Comparison of ENCODE assay signal across 9 cellular contexts in genomic region chr10:70584941-70585544, GRCh38. TPM values are rescaled to one million over a fixed set of nuclear protein-coding genes. Genes with fewer than 3 reads are reported as not detected.
DNase-seq lines count a peak whose midpoint lies in the region; ATAC-seq and TF ChIP-seq lines count a peak whose summit lies in the region.
"Had no signal": no experiment of that assay in that cellular context is flagged by ENCODE, and none has a peak within 500 bp of the region (broad histone marks: within the 10 kb centered on the region; RNA-seq: fewer than 3 reads in every experiment).

No MANE protein-coding gene starts in this region.

- no peaks in the 10 kb centered on the region for H3K9me3 ChIP-seq in left lung

- peaks cover 27 to 30% of the 10 kb centered on the region in 2 donors for H3K4me1 ChIP-seq in left lung

- H3K4me3 ChIP-seq in left lung = no peak overlapping the region

- H3K27me3 ChIP-seq in left lung = no peaks in the 10 kb centered on the region

- DNase-seq in CMK (ENCODE audit: low read depth) (peak; percentile 72), NCI-H128 (lab: John Stamatoyannopoulos, UW; ENCODE audit: unreplicated experiment) (peak; percentile 83), SW480 (ENCODE audit: low spot score) (peak; percentile 44), left lung (peak; percentile 70 to 82)
- no peak for DNase-seq in stimulated activated naive CD4-positive, alpha-beta T cell treated with Interleukin-2 at 50 U/mL for 16 hours (lab: John Stamatoyannopoulos, UW)
- DNase-seq in stimulated activated CD4-positive, alpha-beta T cell treated with anti-CD3 and anti-CD28 coated beads, Interleukin-4, amount 100 ng/mL, for 1 hour = no peak
- DNase-seq in activated CD4-positive, alpha-beta T cell treated with anti-CD3 and anti-CD28 coated beads, Interleukin-2, amount 50 U/mL, for 48 hours = no peak
- DNase-seq: mammary epithelial cell had no signal

- no peak for TF ChIP-seq CTCF in left lung (IDR thresholded peaks at IDR 0.05)

- H3K27ac ChIP-seq in left lung = no peak overlapping the region

- intact Hi-C loops in left lung (cut with DNase I) = no loop called here

- ATAC-seq in left lung (peak; percentile 95), GM18907 (IDR thresholded peaks at IDR 0.05; ENCODE audit: unreplicated experiment) (no peak)

- no peaks in the 10 kb centered on the region for H3K36me3 ChIP-seq in left lung

RNA-seq across cellular contexts. Expression of gene PRF1, which starts 17.5 kb away (rescaled TPM):
- total RNA-seq in left lung = 10 to 100 TPM; 14.0 to 15.0 TPM
- total RNA-seq: mammary epithelial cell had no signal

Comparison
In these comparisons a context has a peak if more than half of its experiments do, and no peak if none do; other contexts are left out.
1. DNase-seq: peak in CMK (single experiment), NCI-H128 (single experiment), SW480 (single experiment) and left lung (2 of 2); none in stimulated activated naive CD4-positive, alpha-beta T cell treated with Interleukin-2 at 50 U/mL for 16 hours (single experiment), stimulated activated CD4-positive, alpha-beta T cell treated with anti-CD3 and anti-CD28 coated beads, Interleukin-4, amount 100 ng/mL, for 1 hour (single experiment) and activated CD4-positive, alpha-beta T cell treated with anti-CD3 and anti-CD28 coated beads, Interleukin-2, amount 50 U/mL, for 48 hours (0 of 2).